Comparison of ENCODE assay signal across 1 cellular context in the genomic region with DNA sequence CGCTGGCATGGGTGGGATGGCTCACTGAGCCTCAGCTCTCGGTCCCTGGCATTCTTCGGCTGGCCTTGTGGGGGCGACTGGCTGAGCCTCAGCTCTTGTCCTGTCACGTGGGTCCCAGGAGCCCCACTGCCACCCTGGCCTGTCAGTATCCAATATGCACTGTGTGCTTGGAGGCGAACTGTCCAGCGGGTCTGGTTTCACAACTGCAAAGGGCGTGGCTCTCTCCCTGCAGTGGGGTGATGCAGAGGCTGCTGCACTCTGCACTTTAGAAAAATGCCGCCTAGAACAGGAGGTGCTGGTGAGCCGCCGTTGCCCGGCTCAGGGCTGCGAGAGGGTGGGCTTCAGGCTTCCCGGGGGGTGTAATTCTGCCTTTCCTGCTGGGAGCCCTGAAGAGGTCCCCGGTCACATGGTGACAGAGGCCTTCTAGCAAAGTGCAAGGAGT.
TF ChIP-seq lines count a peak whose summit lies in the region.

No MANE protein-coding gene starts in this region.

TF ChIP-seq in HepG2, 621 proteins besides CTCF, POLR2A, EP300 and RAD21 (continued from another document and continues in another):
- TF ChIP-seq, protein P1, sequence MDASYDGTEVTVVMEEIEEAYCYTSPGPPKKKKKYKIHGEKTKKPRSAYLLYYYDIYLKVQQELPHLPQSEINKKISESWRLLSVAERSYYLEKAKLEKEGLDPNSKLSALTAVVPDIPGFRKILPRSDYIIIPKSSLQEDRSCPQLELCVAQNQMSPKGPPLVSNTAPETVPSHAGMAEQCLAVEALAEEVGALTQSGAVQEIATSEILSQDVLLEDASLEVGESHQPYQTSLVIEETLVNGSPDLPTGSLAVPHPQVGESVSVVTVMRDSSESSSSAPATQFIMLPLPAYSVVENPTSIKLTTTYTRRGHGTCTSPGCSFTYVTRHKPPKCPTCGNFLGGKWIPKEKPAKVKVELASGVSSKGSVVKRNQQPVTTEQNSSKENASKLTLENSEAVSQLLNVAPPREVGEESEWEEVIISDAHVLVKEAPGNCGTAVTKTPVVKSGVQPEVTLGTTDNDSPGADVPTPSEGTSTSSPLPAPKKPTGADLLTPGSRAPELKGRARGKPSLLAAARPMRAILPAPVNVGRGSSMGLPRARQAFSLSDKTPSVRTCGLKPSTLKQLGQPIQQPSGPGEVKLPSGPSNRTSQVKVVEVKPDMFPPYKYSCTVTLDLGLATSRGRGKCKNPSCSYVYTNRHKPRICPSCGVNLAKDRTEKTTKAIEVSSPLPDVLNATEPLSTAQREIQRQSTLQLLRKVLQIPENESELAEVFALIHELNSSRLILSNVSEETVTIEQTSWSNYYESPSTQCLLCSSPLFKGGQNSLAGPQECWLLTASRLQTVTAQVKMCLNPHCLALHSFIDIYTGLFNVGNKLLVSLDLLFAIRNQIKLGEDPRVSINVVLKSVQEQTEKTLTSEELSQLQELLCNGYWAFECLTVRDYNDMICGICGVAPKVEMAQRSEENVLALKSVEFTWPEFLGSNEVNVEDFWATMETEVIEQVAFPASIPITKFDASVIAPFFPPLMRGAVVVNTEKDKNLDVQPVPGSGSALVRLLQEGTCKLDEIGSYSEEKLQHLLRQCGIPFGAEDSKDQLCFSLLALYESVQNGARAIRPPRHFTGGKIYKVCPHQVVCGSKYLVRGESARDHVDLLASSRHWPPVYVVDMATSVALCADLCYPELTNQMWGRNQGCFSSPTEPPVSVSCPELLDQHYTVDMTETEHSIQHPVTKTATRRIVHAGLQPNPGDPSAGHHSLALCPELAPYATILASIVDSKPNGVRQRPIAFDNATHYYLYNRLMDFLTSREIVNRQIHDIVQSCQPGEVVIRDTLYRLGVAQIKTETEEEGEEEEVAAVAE (CRISPR knock-in tag; IDR thresholded peaks at IDR 0.05; ENCODE audit: borderline replicate concordance), result no peak
- TF ChIP-seq ZNF44 (CRISPR knock-in tag; IDR thresholded peaks at IDR 0.05) (no peak), KLF9 (CRISPR knock-in tag; IDR thresholded peaks at IDR 0.05; ENCODE audit: low read depth) (no peak), PHF5A (CRISPR knock-in tag; IDR thresholded peaks at IDR 0.05; ENCODE audit: low read depth, unreplicated experiment) (no peak), ZNF549 (CRISPR knock-in tag; IDR thresholded peaks at IDR 0.05) (no peak), NCOR1 (IDR thresholded peaks at IDR 0.05; ENCODE audit: borderline replicate concordance, low read length) (peak; percentile 62), GTF2F1 (IDR thresholded peaks at IDR 0.05; ENCODE audit: low read length) (no peak), POGZ (CRISPR knock-in tag; IDR thresholded peaks at IDR 0.05) (no peak), GABPA (IDR thresholded peaks at IDR 0.05; ENCODE audit: low read depth, low read length) (no peak), GABPA (CRISPR knock-in tag; IDR thresholded peaks at IDR 0.05; ENCODE audit: low read depth) (no peak), KLF13 (CRISPR knock-in tag; IDR thresholded peaks at IDR 0.05) (no peak), ZFP36L2 (CRISPR knock-in tag; IDR thresholded peaks at IDR 0.05) (no peak), ZNF253 (CRISPR knock-in tag; IDR thresholded peaks at IDR 0.05; ENCODE audit: borderline replicate concordance) (no peak), KAT2B (IDR thresholded peaks at IDR 0.05; ENCODE audit: borderline replicate concordance, low read depth, low read length) (no peak), IRX3 (CRISPR knock-in tag; IDR thresholded peaks at IDR 0.05; ENCODE audit: borderline replicate concordance, low read depth) (no peak), HCFC1 (IDR thresholded peaks at IDR 0.05; ENCODE audit: low read depth, low read length) (no peak), ZNF790 (CRISPR knock-in tag; IDR thresholded peaks at IDR 0.05; ENCODE audit: borderline replicate concordance) (no peak), ARHGAP35 (CRISPR knock-in tag; IDR thresholded peaks at IDR 0.05; ENCODE audit: borderline replicate concordance) (no peak), ZNF607 (CRISPR knock-in tag; IDR thresholded peaks at IDR 0.05; ENCODE audit: borderline replicate concordance) (no peak), RBM22 (optimal IDR thresholded peaks at IDR 0.05; ENCODE audit: low read length) (no peak), ZNF331 (CRISPR knock-in tag; IDR thresholded peaks at IDR 0.05) (0 out of 2 replicates have a peak, but pooled peaks have one; percentile 32), ZNF562 (CRISPR knock-in tag; IDR thresholded peaks at IDR 0.05; ENCODE audit: borderline replicate concordance) (no peak), TAF1 (CRISPR knock-in tag; IDR thresholded peaks at IDR 0.05) (peak; percentile 47), DMAP1 (CRISPR knock-in tag; IDR thresholded peaks at IDR 0.05) (peak; percentile 74), ZFP62 (CRISPR knock-in tag; IDR thresholded peaks at IDR 0.05) (no peak), ZNF577 (CRISPR knock-in tag; IDR thresholded peaks at IDR 0.05; ENCODE audit: borderline replicate concordance, low read depth) (no peak), ZNF138 (CRISPR knock-in tag; IDR thresholded peaks at IDR 0.05; ENCODE audit: low read depth) (no peak), DR1 (CRISPR knock-in tag; IDR thresholded peaks at IDR 0.05) (peak; percentile 43; the same call in 1 of the 2 replicates), ZNF652 (CRISPR knock-in tag; IDR thresholded peaks at IDR 0.05; ENCODE audit: borderline replicate concordance, low read depth) (no peak), ZNF260 (CRISPR knock-in tag; IDR thresholded peaks at IDR 0.05; ENCODE audit: borderline replicate concordance, low read depth) (no peak), ARNT (IDR thresholded peaks at IDR 0.05) (no peak), ELF4 (CRISPR knock-in tag; IDR thresholded peaks at IDR 0.05; ENCODE audit: borderline replicate concordance) (no peak), ZMYM4 (CRISPR knock-in tag; IDR thresholded peaks at IDR 0.05) (peak; percentile 61), ZNF274 (CRISPR knock-in tag; IDR thresholded peaks at IDR 0.05) (0 out of 2 replicates have a peak, but pooled peaks have one; percentile 25), CC2D1A (CRISPR knock-in tag; IDR thresholded peaks at IDR 0.05) (no peak), BHLHE40 (IDR thresholded peaks at IDR 0.05; ENCODE audit: low read length) (peak; percentile 53; the same call in 1 of the 2 replicates), SALL1 (CRISPR knock-in tag; IDR thresholded peaks at IDR 0.05) (peak; percentile 63), HNRNPK (IDR thresholded peaks at IDR 0.05; ENCODE audit: low read depth, low read length, poor library complexity, severe bottlenecking) (no peak), ZNF616 (CRISPR knock-in tag; IDR thresholded peaks at IDR 0.05; ENCODE audit: low read depth) (no peak), EED (CRISPR knock-in tag; IDR thresholded peaks at IDR 0.05) (no peak), ZNF30 (CRISPR knock-in tag; IDR thresholded peaks at IDR 0.05) (no peak), ISL2 (CRISPR knock-in tag; IDR thresholded peaks at IDR 0.05) (no peak), ZNF749 (CRISPR knock-in tag; IDR thresholded peaks at IDR 0.05; ENCODE audit: borderline replicate concordance) (no peak), KLF15 (CRISPR knock-in tag; IDR thresholded peaks at IDR 0.05; ENCODE audit: borderline replicate concordance) (no peak), ETV5 (CRISPR knock-in tag; IDR thresholded peaks at IDR 0.05; ENCODE audit: borderline replicate concordance) (no peak; the same call in 1 of the 2 replicates), RFX3 (CRISPR knock-in tag; IDR thresholded peaks at IDR 0.05) (no peak), ZNF660 (CRISPR knock-in tag; IDR thresholded peaks at IDR 0.05; ENCODE audit: borderline replicate concordance, low read depth) (no peak), MXI1 (IDR thresholded peaks at IDR 0.05; ENCODE audit: borderline replicate concordance, low read depth, low read length) (no peak), GATAD1 (CRISPR knock-in tag; IDR thresholded peaks at IDR 0.05) (no peak), BRCA1 (CRISPR knock-in tag; IDR thresholded peaks at IDR 0.05) (no peak), SIX1 (CRISPR knock-in tag; IDR thresholded peaks at IDR 0.05; ENCODE audit: borderline replicate concordance) (no peak), ATRX (CRISPR knock-in tag; IDR thresholded peaks at IDR 0.05; ENCODE audit: borderline replicate concordance) (no peak), ZIK1 (CRISPR knock-in tag; IDR thresholded peaks at IDR 0.05; ENCODE audit: borderline replicate concordance, low read depth) (no peak)
- TF ChIP-seq, protein P2, sequence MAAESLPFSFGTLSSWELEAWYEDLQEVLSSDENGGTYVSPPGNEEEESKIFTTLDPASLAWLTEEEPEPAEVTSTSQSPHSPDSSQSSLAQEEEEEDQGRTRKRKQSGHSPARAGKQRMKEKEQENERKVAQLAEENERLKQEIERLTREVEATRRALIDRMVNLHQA (CRISPR knock-in tag; IDR thresholded peaks at IDR 0.05), result no peak
- TF ChIP-seq, protein P3, sequence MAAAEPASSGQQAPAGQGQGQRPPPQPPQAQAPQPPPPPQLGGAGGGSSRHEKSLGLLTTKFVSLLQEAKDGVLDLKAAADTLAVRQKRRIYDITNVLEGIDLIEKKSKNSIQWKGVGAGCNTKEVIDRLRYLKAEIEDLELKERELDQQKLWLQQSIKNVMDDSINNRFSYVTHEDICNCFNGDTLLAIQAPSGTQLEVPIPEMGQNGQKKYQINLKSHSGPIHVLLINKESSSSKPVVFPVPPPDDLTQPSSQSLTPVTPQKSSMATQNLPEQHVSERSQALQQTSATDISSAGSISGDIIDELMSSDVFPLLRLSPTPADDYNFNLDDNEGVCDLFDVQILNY (CRISPR knock-in tag; conservative IDR thresholded peaks at IDR 0.05), result no peak
- TF ChIP-seq, protein P4, sequence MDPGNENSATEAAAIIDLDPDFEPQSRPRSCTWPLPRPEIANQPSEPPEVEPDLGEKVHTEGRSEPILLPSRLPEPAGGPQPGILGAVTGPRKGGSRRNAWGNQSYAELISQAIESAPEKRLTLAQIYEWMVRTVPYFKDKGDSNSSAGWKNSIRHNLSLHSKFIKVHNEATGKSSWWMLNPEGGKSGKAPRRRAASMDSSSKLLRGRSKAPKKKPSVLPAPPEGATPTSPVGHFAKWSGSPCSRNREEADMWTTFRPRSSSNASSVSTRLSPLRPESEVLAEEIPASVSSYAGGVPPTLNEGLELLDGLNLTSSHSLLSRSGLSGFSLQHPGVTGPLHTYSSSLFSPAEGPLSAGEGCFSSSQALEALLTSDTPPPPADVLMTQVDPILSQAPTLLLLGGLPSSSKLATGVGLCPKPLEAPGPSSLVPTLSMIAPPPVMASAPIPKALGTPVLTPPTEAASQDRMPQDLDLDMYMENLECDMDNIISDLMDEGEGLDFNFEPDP (CRISPR knock-in tag; conservative IDR thresholded peaks at IDR 0.05), result no peak
- TF ChIP-seq, protein P5, sequence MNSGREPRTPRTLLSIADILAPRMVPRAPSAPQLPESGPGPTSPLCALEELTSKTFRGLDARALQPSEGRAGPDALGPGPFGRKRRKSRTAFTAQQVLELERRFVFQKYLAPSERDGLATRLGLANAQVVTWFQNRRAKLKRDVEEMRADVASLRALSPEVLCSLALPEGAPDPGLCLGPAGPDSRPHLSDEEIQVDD (CRISPR knock-in tag; IDR thresholded peaks at IDR 0.05; ENCODE audit: borderline replicate concordance), result no peak
- TF ChIP-seq, protein P6, sequence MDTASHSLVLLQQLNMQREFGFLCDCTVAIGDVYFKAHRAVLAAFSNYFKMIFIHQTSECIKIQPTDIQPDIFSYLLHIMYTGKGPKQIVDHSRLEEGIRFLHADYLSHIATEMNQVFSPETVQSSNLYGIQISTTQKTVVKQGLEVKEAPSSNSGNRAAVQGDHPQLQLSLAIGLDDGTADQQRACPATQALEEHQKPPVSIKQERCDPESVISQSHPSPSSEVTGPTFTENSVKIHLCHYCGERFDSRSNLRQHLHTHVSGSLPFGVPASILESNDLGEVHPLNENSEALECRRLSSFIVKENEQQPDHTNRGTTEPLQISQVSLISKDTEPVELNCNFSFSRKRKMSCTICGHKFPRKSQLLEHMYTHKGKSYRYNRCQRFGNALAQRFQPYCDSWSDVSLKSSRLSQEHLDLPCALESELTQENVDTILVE (CRISPR knock-in tag; IDR thresholded peaks at IDR 0.05), result no peak
- TF ChIP-seq, protein P7, sequence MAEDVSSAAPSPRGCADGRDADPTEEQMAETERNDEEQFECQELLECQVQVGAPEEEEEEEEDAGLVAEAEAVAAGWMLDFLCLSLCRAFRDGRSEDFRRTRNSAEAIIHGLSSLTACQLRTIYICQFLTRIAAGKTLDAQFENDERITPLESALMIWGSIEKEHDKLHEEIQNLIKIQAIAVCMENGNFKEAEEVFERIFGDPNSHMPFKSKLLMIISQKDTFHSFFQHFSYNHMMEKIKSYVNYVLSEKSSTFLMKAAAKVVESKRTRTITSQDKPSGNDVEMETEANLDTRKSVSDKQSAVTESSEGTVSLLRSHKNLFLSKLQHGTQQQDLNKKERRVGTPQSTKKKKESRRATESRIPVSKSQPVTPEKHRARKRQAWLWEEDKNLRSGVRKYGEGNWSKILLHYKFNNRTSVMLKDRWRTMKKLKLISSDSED (CRISPR knock-in tag; IDR thresholded peaks at IDR 0.05), result no peak
- TF ChIP-seq, protein P8, sequence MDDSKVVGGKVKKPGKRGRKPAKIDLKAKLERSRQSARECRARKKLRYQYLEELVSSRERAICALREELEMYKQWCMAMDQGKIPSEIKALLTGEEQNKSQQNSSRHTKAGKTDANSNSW (CRISPR knock-in tag; IDR thresholded peaks at IDR 0.05; ENCODE audit: borderline replicate concordance), result no peak
- TF ChIP-seq, protein P9, sequence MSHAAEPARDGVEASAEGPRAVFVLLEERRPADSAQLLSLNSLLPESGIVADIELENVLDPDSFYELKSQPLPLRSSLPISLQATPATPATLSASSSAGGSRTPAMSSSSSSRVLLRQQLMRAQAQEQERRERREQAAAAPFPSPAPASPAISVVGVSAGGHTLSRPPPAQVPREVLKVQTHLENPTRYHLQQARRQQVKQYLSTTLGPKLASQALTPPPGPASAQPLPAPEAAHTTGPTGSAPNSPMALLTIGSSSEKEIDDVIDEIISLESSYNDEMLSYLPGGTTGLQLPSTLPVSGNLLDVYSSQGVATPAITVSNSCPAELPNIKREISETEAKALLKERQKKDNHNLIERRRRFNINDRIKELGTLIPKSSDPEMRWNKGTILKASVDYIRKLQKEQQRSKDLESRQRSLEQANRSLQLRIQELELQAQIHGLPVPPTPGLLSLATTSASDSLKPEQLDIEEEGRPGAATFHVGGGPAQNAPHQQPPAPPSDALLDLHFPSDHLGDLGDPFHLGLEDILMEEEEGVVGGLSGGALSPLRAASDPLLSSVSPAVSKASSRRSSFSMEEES (CRISPR knock-in tag; IDR thresholded peaks at IDR 0.05), result peak; percentile 68
- TF ChIP-seq, protein P10, sequence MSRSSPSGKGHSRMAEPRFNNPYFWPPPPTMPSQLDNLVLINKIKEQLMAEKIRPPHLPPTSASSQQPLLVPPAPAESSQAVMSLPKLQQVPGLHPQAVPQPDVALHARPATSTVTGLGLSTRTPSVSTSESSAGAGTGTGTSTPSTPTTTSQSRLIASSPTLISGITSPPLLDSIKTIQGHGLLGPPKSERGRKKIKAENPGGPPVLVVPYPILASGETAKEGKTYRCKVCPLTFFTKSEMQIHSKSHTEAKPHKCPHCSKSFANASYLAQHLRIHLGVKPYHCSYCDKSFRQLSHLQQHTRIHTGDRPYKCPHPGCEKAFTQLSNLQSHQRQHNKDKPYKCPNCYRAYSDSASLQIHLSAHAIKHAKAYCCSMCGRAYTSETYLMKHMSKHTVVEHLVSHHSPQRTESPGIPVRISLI (CRISPR knock-in tag; IDR thresholded peaks at IDR 0.05; ENCODE audit: borderline replicate concordance), result no peak
- TF ChIP-seq, protein P11, sequence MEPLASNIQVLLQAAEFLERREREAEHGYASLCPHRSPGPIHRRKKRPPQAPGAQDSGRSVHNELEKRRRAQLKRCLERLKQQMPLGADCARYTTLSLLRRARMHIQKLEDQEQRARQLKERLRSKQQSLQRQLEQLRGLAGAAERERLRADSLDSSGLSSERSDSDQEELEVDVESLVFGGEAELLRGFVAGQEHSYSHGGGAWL (CRISPR knock-in tag; IDR thresholded peaks at IDR 0.05), result no peak
